ENCODE assay signal across 9 cellular contexts in genomic region chr10:69278446-69278963, GRCh38. TPM values are rescaled to one million over a fixed set of nuclear protein-coding genes. Genes with fewer than 3 reads are reported as not detected.
DNase-seq lines count a peak whose midpoint lies in the region; ATAC-seq and TF ChIP-seq lines count a peak whose summit lies in the region.
"Had no signal": no experiment of that assay in that cellular context is flagged by ENCODE, and none has a peak within 500 bp of the region (broad histone marks: within the 10 kb centered on the region; RNA-seq: fewer than 3 reads in every experiment).

HK1 (plus strand) TSS chr10:69278496.

- H3K4me1 Mint-ChIP-seq in activated CD4-positive, alpha-beta T cell treated with anti-CD3 and anti-CD28 coated beads, Interleukin-2, amount 10 ng/mL, durations not matched to agents 7 days and 5 days = no peaks in the 10 kb centered on the region
- peaks cover 9% of the 10 kb centered on the region for H3K4me1 Mint-ChIP-seq in type B pancreatic cell (ENCODE audit: unreplicated experiment)

- ATAC-seq in GM21786 (IDR thresholded peaks at IDR 0.05; ENCODE audit: unreplicated experiment) = no peak

- no peaks in the 10 kb centered on the region for H3K4me1 ChIP-seq in colonic mucosa
- H3K4me1 ChIP-seq: BLaER1 had no signal

- H3K9me3 ChIP-seq in colonic mucosa = no peaks in the 10 kb centered on the region
- H3K9me3 ChIP-seq: BLaER1 had no signal

- H3K4me3 ChIP-seq in colonic mucosa = no peak within 1 kb of the TSS
- H3K4me3 ChIP-seq: BLaER1 had no signal

- no peaks in the 10 kb centered on the region for H3K27me3 ChIP-seq in colonic mucosa
- H3K27me3 ChIP-seq: BLaER1 had no signal

- peaks cover 4% of the 10 kb centered on the region for H3K27me3 Mint-ChIP-seq in activated CD4-positive, alpha-beta T cell treated with anti-CD3 and anti-CD28 coated beads, Interleukin-2, amount 10 ng/mL, durations not matched to agents 7 days and 5 days
- H3K27me3 Mint-ChIP-seq in type B pancreatic cell = peaks cover 6% of the 10 kb centered on the region

- no peak for DNase-seq in activated CD4-positive, alpha-beta T cell treated with anti-CD3 and anti-CD28 coated beads, Interleukin-2, amount 10 ng/mL, durations not matched to agents 7 days and 5 days
- no peak for DNase-seq in activated CD4-positive, alpha-beta T cell treated with anti-CD3 and anti-CD28 coated beads, Interleukin-2, amount 50 U/mL, for 1 hour
- no peak for DNase-seq in colonic mucosa
- DNase-seq in medulla oblongata (ENCODE audit: extremely low spot score) = peak; percentile 51
- DNase-seq in type B pancreatic cell (ENCODE audit: extremely low spot score, unreplicated experiment) = no peak
- DNase-seq in stimulated activated CD4-positive, alpha-beta T cell treated with anti-CD3 and anti-CD28 coated beads, Interleukin-4, amount 100 ng/mL, for 24 hours = no peak
- DNase-seq in NCI-H748 (lab: John Stamatoyannopoulos, UW; ENCODE audit: unreplicated experiment) = no peak

- TF ChIP-seq CTCF in colonic mucosa (IDR thresholded peaks at IDR 0.05) (no peak), type B pancreatic cell (conservative IDR thresholded peaks at IDR 0.05) (no peak)

- H3K36me3 Mint-ChIP-seq in activated CD4-positive, alpha-beta T cell treated with anti-CD3 and anti-CD28 coated beads, Interleukin-2, amount 10 ng/mL, durations not matched to agents 7 days and 5 days (ENCODE audit: low read depth) = no peaks in the 10 kb centered on the region
- no peaks in the 10 kb centered on the region for H3K36me3 Mint-ChIP-seq in type B pancreatic cell

- no peak within 1 kb of the TSS for H3K27ac Mint-ChIP-seq in activated CD4-positive, alpha-beta T cell treated with anti-CD3 and anti-CD28 coated beads, Interleukin-2, amount 10 ng/mL, durations not matched to agents 7 days and 5 days
- peak within 1 kb of the TSS; percentile 12 for H3K27ac Mint-ChIP-seq in type B pancreatic cell

- H3K4me3 Mint-ChIP-seq in activated CD4-positive, alpha-beta T cell treated with anti-CD3 and anti-CD28 coated beads, Interleukin-2, amount 10 ng/mL, durations not matched to agents 7 days and 5 days = no peak within 1 kb of the TSS
- no peak within 1 kb of the TSS for H3K4me3 Mint-ChIP-seq in type B pancreatic cell

- H3K9me3 Mint-ChIP-seq in activated CD4-positive, alpha-beta T cell treated with anti-CD3 and anti-CD28 coated beads, Interleukin-2, amount 10 ng/mL, durations not matched to agents 7 days and 5 days = no peaks in the 10 kb centered on the region
- no peaks in the 10 kb centered on the region for H3K9me3 Mint-ChIP-seq in type B pancreatic cell

- CTCF ChIA-PET in activated CD4-positive, alpha-beta T cell treated with anti-CD3 and anti-CD28 coated beads, Interleukin-2, amount 10 ng/mL, durations not matched to agents 7 days and 5 days (lab: Charles Lee) = interaction anchor here (1.3 to 2.5 kb wide), 3 partner anchors 9 to 21 kb away, joined by 7 to 9 read pairs (median 7); no protein-coding TSS in a partner anchor

- H3K36me3 ChIP-seq in colonic mucosa = no peaks in the 10 kb centered on the region
- H3K36me3 ChIP-seq: BLaER1 had no signal

- intact Hi-C loops in colonic mucosa (cut with DNase I) = no loop called here

- H3K27ac ChIP-seq in colonic mucosa = no peak within 1 kb of the TSS
- H3K27ac ChIP-seq: BLaER1 had no signal

- POLR2A ChIA-PET in activated CD4-positive, alpha-beta T cell treated with anti-CD3 and anti-CD28 coated beads, Interleukin-2, amount 10 ng/mL, durations not matched to agents 7 days and 5 days (lab: Charles Lee) = no interaction called here

- H3K9ac ChIP-seq in colonic mucosa (ENCODE audit: low read depth in 2 of 2, low read length in 2 of 2) = no peak within 1 kb of the TSS
- H3K9ac ChIP-seq: BLaER1 had no signal

RNA-seq across cellular contexts. Expression of gene HK1, which starts in this region (rescaled TPM):
- 100 to 1,000 TPM; 126 to 127 TPM for total RNA-seq in activated CD4-positive, alpha-beta T cell treated with anti-CD3 and anti-CD28 coated beads, Interleukin-2, amount 10 ng/mL, durations not matched to agents 7 days and 5 days
- total RNA-seq in colonic mucosa = 10 to 100 TPM; 73.3 to 83.3 TPM
- 60.8 and 87.9 TPM in 2 replicates for total RNA-seq in type B pancreatic cell (ENCODE audit: low replicate concordance)
